Comparison of ENCODE assay signal across 9 cellular contexts in the genomic region with DNA sequence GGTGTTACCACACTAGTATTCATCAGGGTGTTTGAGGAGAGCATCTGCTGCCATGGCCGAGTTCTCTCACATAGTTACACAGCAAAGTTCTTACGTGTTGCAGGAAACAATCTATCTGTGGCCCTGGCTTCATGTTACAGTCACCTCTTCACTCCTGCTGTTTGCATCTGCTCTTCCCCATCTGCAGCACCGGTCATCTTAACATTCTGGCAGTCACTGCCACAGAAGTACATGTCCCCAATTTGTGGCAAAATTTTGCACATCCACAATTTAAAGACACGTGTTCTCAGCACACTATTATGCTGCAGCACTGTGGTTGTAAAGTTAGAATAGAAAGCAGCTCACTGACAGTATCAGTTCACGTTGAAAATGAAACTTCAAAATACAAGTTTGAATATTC. TPM values are rescaled to one million over a fixed set of nuclear protein-coding genes. Genes with fewer than 3 reads are reported as not detected.
A peak's percentile ranks its signal among the peaks of the same experiment; 100 is the strongest.
DNase-seq lines count a peak whose midpoint lies in the region; ATAC-seq, FAIRE-seq and TF ChIP-seq lines count a peak whose summit lies in the region.
"Had no signal": no experiment of that assay in that cellular context is flagged by ENCODE, and none has a peak within 500 bp of the region (broad histone marks: within the 10 kb centered on the region; RNA-seq: fewer than 3 reads in every experiment).

No MANE protein-coding gene starts in this region.

- H3K36me3 ChIP-seq in ovary = no peaks in the 10 kb centered on the region
- H3K36me3 ChIP-seq: neutrophil had no signal

- peaks cover 45% of the 10 kb centered on the region for H3K4me1 Mint-ChIP-seq in CD4-positive, alpha-beta T cell (ENCODE audit: low read depth)
- H3K4me1 Mint-ChIP-seq in activated naive CD8-positive, alpha-beta T cell treated with anti-CD3 and anti-CD28 coated beads, Interleukin-2, amount 50 U/mL, for 24 hours = peaks cover 36% of the 10 kb centered on the region

- peak; percentile 93 for FAIRE-seq in GM19239 (lab: Jason Lieb, UNC)

- intact Hi-C loops in CD4-positive, alpha-beta T cell (cut with DNase I, micrococcal nuclease) = no loop called here
- intact Hi-C loops in ovary (cut with DNase I) = no loop called here

- no peaks in the 10 kb centered on the region for H3K27me3 Mint-ChIP-seq in CD4-positive, alpha-beta T cell
- H3K27me3 Mint-ChIP-seq in activated naive CD8-positive, alpha-beta T cell treated with anti-CD3 and anti-CD28 coated beads, Interleukin-2, amount 50 U/mL, for 24 hours = no peaks in the 10 kb centered on the region

- H3K4me1 ChIP-seq in ovary (ENCODE audit: insufficient read depth) = peaks cover 2% of the 10 kb centered on the region

- ATAC-seq in CD4-positive, alpha-beta T cell (ENCODE audit: poor library complexity) = no peak
- peak; percentile 39 for ATAC-seq in HG03342 (IDR thresholded peaks at IDR 0.05; ENCODE audit: unreplicated experiment)
- ATAC-seq in activated naive CD8-positive, alpha-beta T cell treated with anti-CD3 and anti-CD28 coated beads, Interleukin-2, amount 50 U/mL, for 24 hours = no peak

- no peaks in the 10 kb centered on the region for H3K36me3 Mint-ChIP-seq in CD4-positive, alpha-beta T cell (ENCODE audit: low read depth)
- peaks cover 2% of the 10 kb centered on the region for H3K36me3 Mint-ChIP-seq in activated naive CD8-positive, alpha-beta T cell treated with anti-CD3 and anti-CD28 coated beads, Interleukin-2, amount 50 U/mL, for 24 hours (ENCODE audit: low read depth)

- TF ChIP-seq EP300 in ovary (IDR thresholded peaks at IDR 0.05) = no peak

- H3K9me3 Mint-ChIP-seq in CD4-positive, alpha-beta T cell = no peaks in the 10 kb centered on the region
- no peaks in the 10 kb centered on the region for H3K9me3 Mint-ChIP-seq in activated naive CD8-positive, alpha-beta T cell treated with anti-CD3 and anti-CD28 coated beads, Interleukin-2, amount 50 U/mL, for 24 hours

- H3K27ac Mint-ChIP-seq in CD4-positive, alpha-beta T cell = no peak overlapping the region
- H3K27ac Mint-ChIP-seq in activated naive CD8-positive, alpha-beta T cell treated with anti-CD3 and anti-CD28 coated beads, Interleukin-2, amount 50 U/mL, for 24 hours = no peak overlapping the region

- H3K9me3 ChIP-seq in CD4-positive, alpha-beta T cell (ENCODE audit: control insufficient read depth, low read length) = no peaks in the 10 kb centered on the region
- no peaks in the 10 kb centered on the region for H3K9me3 ChIP-seq in ovary
- H3K9me3 ChIP-seq: neutrophil had no signal

- DNase-seq in CD4-positive, alpha-beta T cell = no peak
- DNase-seq in GM19239 (ENCODE audit: insufficient read length, low spot score) (no peak), NCI-H345 treated with DMSO at 0.1 percent for 48 hours (lab: John Stamatoyannopoulos, UW; ENCODE audit: unreplicated experiment) (no peak), amniotic stem cell (lab: John Stamatoyannopoulos, UW) (no peak), ovary (no peak), NCI-H446 (lab: John Stamatoyannopoulos, UW) (no peak)
- DNase-seq in activated naive CD8-positive, alpha-beta T cell treated with anti-CD3 and anti-CD28 coated beads, Interleukin-2, amount 50 U/mL, for 24 hours = no peak

- H3K27me3 ChIP-seq in CD4-positive, alpha-beta T cell (ENCODE audit: control insufficient read depth, insufficient read depth, low read length) = no peaks in the 10 kb centered on the region
- H3K27me3 ChIP-seq in ovary = no peaks in the 10 kb centered on the region

- peak overlapping the region; percentile 57 for H3K4me3 Mint-ChIP-seq in CD4-positive, alpha-beta T cell
- peak overlapping the region; percentile 33 for H3K4me3 Mint-ChIP-seq in activated naive CD8-positive, alpha-beta T cell treated with anti-CD3 and anti-CD28 coated beads, Interleukin-2, amount 50 U/mL, for 24 hours

- no peak overlapping the region for H3K4me3 ChIP-seq in ovary

- POLR2A ChIA-PET in CD4-positive, alpha-beta T cell (lab: Charles Lee) = interaction anchor here (0.7 kb wide), 1 partner anchor 92 kb away, joined by 3 read pairs; no protein-coding TSS in a partner anchor

- CTCF ChIA-PET in CD4-positive, alpha-beta T cell (lab: Charles Lee) = interaction anchor here (0.7 kb wide), 1 partner anchor 87 kb away, joined by 3 read pairs; no protein-coding TSS in a partner anchor

- no peak overlapping the region for H3K27ac ChIP-seq in CD4-positive, alpha-beta T cell (ENCODE audit: low read depth, low read length)
- no peak overlapping the region for H3K27ac ChIP-seq in ovary
- H3K27ac ChIP-seq: neutrophil had no signal

- WGBS in ovary, 3 donors = 9 to 14% (median 10%) methylated on average over 5 of the region's 5 CpGs

- TF ChIP-seq POLR2A in ovary (IDR thresholded peaks at IDR 0.05) = no peak

- no peak for TF ChIP-seq CTCF in CD4-positive, alpha-beta T cell (IDR thresholded peaks at IDR 0.05)
- no peak for TF ChIP-seq CTCF in ovary (IDR thresholded peaks at IDR 0.05)

RNA-seq across cellular contexts. Expression of gene MAPK1IP1L, which starts 23.2 kb away (rescaled TPM):
- 100 to 1,000 TPM; 198 to 207 TPM for total RNA-seq in CD4-positive, alpha-beta T cell
- total RNA-seq in ovary = 100 to 1,000 TPM in 2 of 7 donors, 10 to 100 TPM in 5; 35.6 to 130 (median 81.9) TPM
- polyA plus RNA-seq in ovary = 10 to 100 TPM; 38.1 to 59.8 TPM

RNA-seq across cellular contexts. Expression of gene SOCS4, which starts 47.6 kb away (rescaled TPM):
- total RNA-seq in CD4-positive, alpha-beta T cell = 10 to 100 TPM; 19.5 to 20.7 TPM
- total RNA-seq in ovary = 10 to 100 TPM in 6 of 7 donors, 1 to 10 TPM in 1; 6.4 to 31.1 (median 17.4) TPM
- polyA plus RNA-seq in ovary = 1 to 10 TPM; 3.5 to 6.9 TPM

RNA-seq across cellular contexts. Expression of gene WDHD1, which starts 47.8 kb away (rescaled TPM):
- 1 to 10 TPM; 1.8 to 2.2 TPM for total RNA-seq in CD4-positive, alpha-beta T cell
- total RNA-seq in ovary = 1 to 10 TPM; 1.4 to 4.2 (median 2.7) TPM
- polyA plus RNA-seq in ovary = 1 to 10 TPM; 1.2 to 2.5 TPM

RNA-seq across cellular contexts. Expression of gene LGALS3, which starts 54.4 kb away (rescaled TPM):
- total RNA-seq in CD4-positive, alpha-beta T cell = 10 to 100 TPM; 11.7 to 12.1 TPM
- total RNA-seq in ovary = 100 to 1,000 TPM; 227 to 387 (median 259) TPM
- 100 to 1,000 TPM; 228 to 516 TPM for polyA plus RNA-seq in ovary
